ENCODE assay signal across 1 cellular context in the genomic region with DNA sequence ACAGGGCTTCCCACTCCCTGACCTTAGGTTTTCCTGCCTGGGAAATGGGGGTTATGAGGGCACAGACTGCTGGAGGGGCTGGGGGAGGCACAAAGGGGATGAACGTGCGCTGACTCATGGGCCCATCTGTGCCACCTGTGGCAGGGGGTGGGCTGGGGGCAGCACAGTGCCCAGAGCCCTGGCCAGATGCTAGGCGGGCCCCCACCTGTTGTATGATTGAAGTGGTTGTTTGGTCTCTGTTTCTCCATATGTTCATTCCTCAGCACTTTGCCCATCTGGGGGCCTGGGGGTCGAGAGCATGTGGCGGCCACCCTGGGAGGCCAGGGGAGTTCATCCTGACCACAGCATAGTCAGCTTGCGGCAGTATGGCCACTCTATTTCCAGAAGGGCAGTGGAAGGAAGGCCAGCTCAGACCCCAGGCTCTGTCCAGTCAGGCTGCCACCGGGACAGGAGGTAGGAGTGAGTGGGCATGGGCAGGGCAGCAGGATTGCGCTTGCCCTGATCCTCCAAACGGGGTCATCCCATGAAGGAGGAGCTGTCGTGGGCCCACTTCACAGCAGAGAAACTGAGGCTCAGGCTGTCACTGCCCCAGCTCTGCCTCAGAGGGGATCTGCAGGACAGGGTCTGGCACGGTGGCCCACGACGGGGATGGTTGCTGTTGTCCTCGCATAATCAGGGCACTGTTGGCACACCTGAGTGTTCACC.
TF ChIP-seq lines count a peak whose summit lies in the region.

No MANE protein-coding gene starts in this region.

TF ChIP-seq in K562, 482 proteins besides CTCF, POLR2A, EP300 and RAD21:
- TF ChIP-seq PCBP1 (IDR thresholded peaks at IDR 0.05; ENCODE audit: low read depth, low read length, poor library complexity, severe bottlenecking) (peak; percentile 1), ZNF140 (CRISPR knock-in tag; IDR thresholded peaks at IDR 0.05) (no peak), RBBP5 (IDR thresholded peaks at IDR 0.05; ENCODE audit: borderline replicate concordance, insufficient read depth, low read length, poor library complexity, severe bottlenecking) (peak; percentile 10), ZNF778 (CRISPR knock-in tag; IDR thresholded peaks at IDR 0.05) (no peak), NUFIP1 (IDR thresholded peaks at IDR 0.05; ENCODE audit: partially characterized antibody) (no peak), RBM22 (IDR thresholded peaks at IDR 0.05; ENCODE audit: low read depth, low read length, poor library complexity, severe bottlenecking) (no peak)
- TF ChIP-seq, protein P1, sequence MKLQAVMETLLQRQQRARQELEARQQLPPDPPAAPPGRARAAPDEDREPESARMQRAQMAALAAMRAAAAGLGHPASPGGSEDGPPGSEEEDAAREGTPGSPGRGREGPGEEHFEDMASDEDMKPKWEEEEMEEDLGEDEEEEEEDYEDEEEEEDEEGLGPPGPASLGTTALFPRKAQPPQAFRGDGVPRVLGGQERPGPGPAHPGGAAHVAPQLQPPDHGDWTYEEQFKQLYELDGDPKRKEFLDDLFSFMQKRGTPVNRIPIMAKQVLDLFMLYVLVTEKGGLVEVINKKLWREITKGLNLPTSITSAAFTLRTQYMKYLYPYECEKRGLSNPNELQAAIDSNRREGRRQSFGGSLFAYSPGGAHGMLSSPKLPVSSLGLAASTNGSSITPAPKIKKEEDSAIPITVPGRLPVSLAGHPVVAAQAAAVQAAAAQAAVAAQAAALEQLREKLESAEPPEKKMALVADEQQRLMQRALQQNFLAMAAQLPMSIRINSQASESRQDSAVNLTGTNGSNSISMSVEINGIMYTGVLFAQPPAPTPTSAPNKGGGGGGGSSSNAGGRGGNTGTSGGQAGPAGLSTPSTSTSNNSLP (IDR thresholded peaks at IDR 0.05; ENCODE audit: borderline replicate concordance, low read depth, low read length) = no peak
TF ChIP-seq in K562: peak in this region for 2.
